Comparison of ENCODE assay signal across 29 cellular contexts in genomic region chr16:81556715-81557284, GRCh38.
DNase-seq lines count a peak whose midpoint lies in the region; ATAC-seq and TF ChIP-seq lines count a peak whose summit lies in the region.
"Had no signal": no experiment of that assay in that cellular context is flagged by ENCODE, and none has a peak within 500 bp of the region (broad histone marks: within the 10 kb centered on the region; RNA-seq: fewer than 3 reads in every experiment).

No MANE protein-coding gene starts in this region.

- no peak for ATAC-seq in memory B cell (ENCODE audit: low read depth)
- no peak for ATAC-seq in HG03469 (IDR thresholded peaks at IDR 0.05; ENCODE audit: unreplicated experiment)
- ATAC-seq in HG02884 (IDR thresholded peaks at IDR 0.05; ENCODE audit: unreplicated experiment) = no peak
- ATAC-seq in left ventricle myocardium superior = no peak
- ATAC-seq: PC-3, psoas muscle, Right ventricle myocardium inferior had no signal

- peaks cover 2% of the 10 kb centered on the region for H3K36me3 Mint-ChIP-seq in endodermal cell (ENCODE audit: low read depth)
- H3K36me3 Mint-ChIP-seq in memory B cell = peaks cover 14% of the 10 kb centered on the region

- H3K4me3 Mint-ChIP-seq in endodermal cell (no peak overlapping the region), memory B cell (no peak overlapping the region)
- H3K4me3 Mint-ChIP-seq: activated CD4-positive, alpha-beta T cell treated with anti-CD3 and anti-CD28 coated beads, Interleukin-2, amount 10 ng/mL, durations not matched to agents 24 days and 14 days; IgD-negative memory B cell; T-helper 2 cell treated with Interferon-gamma antibody and Interleukin-4, amounts not matched to agents 5 μg/mL and 100 μg/mL, for 36 hours had no signal

- H3K4me3 ChIP-seq in endodermal cell (ENCODE audit: low read length) = no peak overlapping the region
- H3K4me3 ChIP-seq: BLaER1, psoas muscle, sigmoid colon, tibial nerve had no signal

- H3K4me1 Mint-ChIP-seq in endodermal cell = peaks cover 36% of the 10 kb centered on the region
- H3K4me1 Mint-ChIP-seq in memory B cell = peaks cover 23% of the 10 kb centered on the region

- H3K27me3 Mint-ChIP-seq in endodermal cell (ENCODE audit: insufficient read depth) (no peaks in the 10 kb centered on the region), memory B cell (no peaks in the 10 kb centered on the region)
- H3K27me3 Mint-ChIP-seq: activated CD4-positive, alpha-beta T cell treated with anti-CD3 and anti-CD28 coated beads, Interleukin-2, amount 10 ng/mL, durations not matched to agents 24 days and 14 days; IgD-negative memory B cell had no signal

- H3K27ac Mint-ChIP-seq in endodermal cell (peak overlapping the region; percentile 11), memory B cell (peak overlapping the region; percentile 22)
- H3K27ac Mint-ChIP-seq: activated CD4-positive, alpha-beta T cell treated with anti-CD3 and anti-CD28 coated beads, Interleukin-2, amount 10 ng/mL, durations not matched to agents 24 days and 14 days; T-helper 2 cell treated with Interferon-gamma antibody and Interleukin-4, amounts not matched to agents 5 μg/mL and 100 μg/mL, for 36 hours had no signal

- DNase-seq in A172 (ENCODE audit: low spot score) (peak; percentile 30), EL (peak; percentile 34), endodermal cell (no peak), memory B cell (ENCODE audit: low spot score in 2 of 2) (no peak), left ventricle myocardium superior (no peak), pons (ENCODE audit: low spot score) (no peak)
- DNase-seq: activated CD4-positive, alpha-beta T cell treated with anti-CD3 and anti-CD28 coated beads, Interleukin-2, amount 10 ng/mL, durations not matched to agents 24 days and 14 days; activated naive CD4-positive, alpha-beta T cell; activated T-cell treated with anti-CD3 and anti-CD28 coated beads, Interleukin-2, amount 50 U/mL, for 48 hours; COR-L47; dermis blood vessel endothelial cell; DMS79 treated with DMSO at 0.1 percent for 48 hours; mesendoderm; NCI-H1105; NCI-H187 treated with DMSO at 0.1 percent for 48 hours; NCI-H524 treated with DMSO at 0.1 percent for 48 hours; PC-3; sigmoid colon; stimulated activated CD4-positive, alpha-beta T cell treated with anti-CD3 and anti-CD28 coated beads, Interleukin-4, amount 100 ng/mL, for 4 hours; stimulated activated naive CD4-positive, alpha-beta T cell treated with Interleukin-2 at 50 U/mL for 16 hours had no signal

- peaks cover 14% of the 10 kb centered on the region for H3K4me1 ChIP-seq in endodermal cell (ENCODE audit: control insufficient read depth, insufficient read depth, low read length)
- H3K4me1 ChIP-seq: psoas muscle had no signal

- H3K27ac ChIP-seq in endodermal cell (ENCODE audit: low read depth, low read length) = no peak overlapping the region
- H3K27ac ChIP-seq: BLaER1, psoas muscle, sigmoid colon, tibial nerve, VCaP had no signal

- H3K9me3 ChIP-seq in endodermal cell (ENCODE audit: control insufficient read depth, low read length) = no peaks in the 10 kb centered on the region
- H3K9me3 ChIP-seq: BLaER1, psoas muscle, sigmoid colon, tibial nerve had no signal

- no peak for TF ChIP-seq CTCF in endodermal cell (conservative IDR thresholded peaks at IDR 0.05)

- WGBS in endodermal cell (ENCODE audit: insufficient coverage in 1 of 2, insufficient read length in 1 of 2), 2 experiments = 97 to 98% methylated on average over 13 of the region's 13 CpGs

- H3K36me3 ChIP-seq in endodermal cell (ENCODE audit: control insufficient read depth, insufficient read depth, low read length) = no peaks in the 10 kb centered on the region
- H3K36me3 ChIP-seq: sigmoid colon, tibial nerve had no signal

- no peaks in the 10 kb centered on the region for H3K27me3 ChIP-seq in endodermal cell (ENCODE audit: control insufficient read depth, insufficient read depth, low read length, poor library complexity, severe bottlenecking)
- H3K27me3 ChIP-seq: BLaER1, sigmoid colon, tibial nerve had no signal

- H3K9me3 Mint-ChIP-seq in endodermal cell = no peaks in the 10 kb centered on the region
- no peaks in the 10 kb centered on the region for H3K9me3 Mint-ChIP-seq in memory B cell
- H3K9me3 Mint-ChIP-seq: activated CD4-positive, alpha-beta T cell treated with anti-CD3 and anti-CD28 coated beads, Interleukin-2, amount 10 ng/mL, durations not matched to agents 24 days and 14 days; IgD-negative memory B cell; T-helper 2 cell treated with Interferon-gamma antibody and Interleukin-4, amounts not matched to agents 5 μg/mL and 100 μg/mL, for 36 hours had no signal

- H3K9ac ChIP-seq in endodermal cell (ENCODE audit: extremely low read depth, low read length, poor library complexity, severe bottlenecking) = no peak overlapping the region
- H3K9ac ChIP-seq: BLaER1 had no signal

- intact Hi-C loops in left ventricle myocardium superior (cut with micrococcal nuclease) = no loop called here

Comparison
In these comparisons a context has a peak if more than half of its experiments do, and no peak if none do; other contexts are left out.
1. DNase-seq: peak in A172 (single experiment) and EL (single experiment); none in endodermal cell (single experiment), memory B cell (0 of 2), left ventricle myocardium superior (single experiment) and pons (single experiment).